Comparison of ENCODE assay signal across 13 cellular contexts in the genomic region with DNA sequence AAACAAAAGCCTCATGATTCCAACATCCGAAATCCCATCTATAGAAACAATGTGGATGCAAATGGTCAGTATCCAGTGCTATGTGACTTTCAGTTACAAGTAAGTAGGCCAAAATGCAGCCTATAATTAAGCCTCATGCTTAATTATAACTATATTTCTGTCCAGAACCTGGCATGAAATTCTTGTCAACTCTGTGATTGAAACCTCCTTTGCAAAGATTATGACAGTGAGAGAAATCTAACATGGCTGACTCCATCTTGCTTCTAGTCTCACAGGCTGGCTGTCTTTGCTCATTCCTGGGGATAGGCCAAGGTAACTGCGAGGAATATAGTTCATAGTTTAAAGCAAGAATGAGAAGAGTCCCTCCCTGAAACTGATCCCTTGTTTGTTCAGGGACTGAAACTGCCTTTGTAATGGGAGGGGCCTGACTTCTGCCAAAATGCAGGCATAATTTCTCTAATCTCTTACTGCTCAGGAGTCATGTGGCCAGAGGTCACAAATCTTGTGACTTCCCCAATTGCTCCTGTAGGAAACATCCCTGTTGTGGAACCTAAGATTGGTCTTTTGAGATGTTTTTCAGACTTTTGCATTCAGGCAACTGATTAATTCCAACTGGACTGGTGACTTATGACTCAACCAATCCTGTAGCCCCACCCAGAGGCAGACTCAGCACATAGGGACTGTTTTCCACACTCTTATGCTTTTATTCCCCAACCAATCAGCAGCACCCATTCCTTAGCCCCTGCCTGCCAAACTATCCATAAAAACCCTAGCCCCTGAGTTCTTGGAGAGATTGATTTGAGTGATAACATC.
DNase-seq lines count a peak whose midpoint lies in the region; ATAC-seq and TF ChIP-seq lines count a peak whose summit lies in the region.
"Had no signal": no experiment of that assay in that cellular context is flagged by ENCODE, and none has a peak within 500 bp of the region (broad histone marks: within the 10 kb centered on the region; RNA-seq: fewer than 3 reads in every experiment).

No MANE protein-coding gene starts in this region.

- 0 out of 3 replicates have a peak, but pooled peaks have one; percentile 51 for ATAC-seq in RWPE2 (ENCODE audit: low read depth)
- no peak for ATAC-seq in HG02938 (IDR thresholded peaks at IDR 0.05; ENCODE audit: unreplicated experiment)
- no peak for ATAC-seq in aorta (ENCODE audit: low FRiP score)
- ATAC-seq: stimulated activated naive CD8-positive, alpha-beta T cell treated with anti-CD3 and anti-CD28 coated beads, Interleukin-15, amount 100 ng/mL, for 72 hours had no signal

- TF ChIP-seq CTCF in RWPE2 (IDR thresholded peaks at IDR 0.05; ENCODE audit: poor library complexity, severe bottlenecking) (peak; percentile 24), fibroblast of mammary gland (conservative IDR thresholded peaks at IDR 0.05; ENCODE audit: control insufficient read depth, insufficient read depth, low read depth, low read length) (peak; percentile 38)

- no peak overlapping the region for H3K4me3 ChIP-seq in RWPE2 (ENCODE audit: severe bottlenecking)
- no peak overlapping the region for H3K4me3 ChIP-seq in fibroblast of mammary gland (ENCODE audit: control insufficient read depth, low read depth, low read length)
- H3K4me3 ChIP-seq in aorta (ENCODE audit: low read length in 2 of 2) = no peak overlapping the region
- H3K4me3 ChIP-seq: BLaER1 had no signal

- H3K27ac ChIP-seq in RWPE2 (ENCODE audit: poor library complexity, severe bottlenecking) (no peak overlapping the region), aorta (ENCODE audit: low read depth in 1 of 2, low read length in 2 of 2) (no peak overlapping the region)
- H3K27ac ChIP-seq: BLaER1 had no signal

- H3K36me3 ChIP-seq in RWPE2 (ENCODE audit: low read depth) = no peaks in the 10 kb centered on the region
- no peaks in the 10 kb centered on the region for H3K36me3 ChIP-seq in aorta (ENCODE audit: control insufficient read depth in 1 of 2, insufficient read depth in 2 of 2, low read length in 1 of 2)
- H3K36me3 ChIP-seq: BLaER1 had no signal

- H3K9me3 ChIP-seq in RWPE2 (ENCODE audit: severe bottlenecking) (no peaks in the 10 kb centered on the region), aorta (ENCODE audit: control insufficient read depth, low read length) (peaks cover 1% of the 10 kb centered on the region)

- peak; percentile 28 for DNase-seq in A172 (ENCODE audit: low spot score)
- DNase-seq in GM03348 (ENCODE audit: low spot score) = peak; percentile 29
- DNase-seq in RWPE2 (ENCODE audit: low spot score) = no peak
- DNase-seq in fibroblast of mammary gland (ENCODE audit: low read depth) = peak; percentile 83
- DNase-seq in aorta = no peak
- no peak for DNase-seq in GM19240 (ENCODE audit: insufficient read length, low spot score)
- no peak for DNase-seq in activated CD4-positive, alpha-beta T cell treated with anti-CD3 and anti-CD28 coated beads, Interleukin-2, amount 50 U/mL, for 1 hour
- DNase-seq: NCI-H1436; occipital lobe; stimulated activated CD4-positive, alpha-beta T cell treated with anti-CD3 and anti-CD28 coated beads, Interleukin-1b, Interleukin-23, amount 100 ng/mL, for 48 hours; stimulated activated naive CD8-positive, alpha-beta T cell treated with anti-CD3 and anti-CD28 coated beads, Interleukin-15, amount 100 ng/mL, for 72 hours had no signal

- intact Hi-C loops in aorta (cut with DNase I) = no loop called here

- whole genome bisulfite sequencing in aorta, 2 donors = 93 to 96% methylated on average over 2 of the region's 2 CpGs

- H3K4me1 ChIP-seq in RWPE2 (ENCODE audit: insufficient read depth, poor library complexity, severe bottlenecking) = no peaks in the 10 kb centered on the region
- no peaks in the 10 kb centered on the region for H3K4me1 ChIP-seq in aorta (ENCODE audit: control insufficient read depth in 1 of 2, insufficient read depth in 2 of 2, low read length in 2 of 2)
- H3K4me1 ChIP-seq: BLaER1 had no signal

- no peaks in the 10 kb centered on the region for H3K27me3 ChIP-seq in RWPE2 (ENCODE audit: insufficient read depth, poor library complexity, severe bottlenecking)
- no peaks in the 10 kb centered on the region for H3K27me3 ChIP-seq in aorta (ENCODE audit: control insufficient read depth in 1 of 2, insufficient read depth in 2 of 2, low read length in 1 of 2)
- H3K27me3 ChIP-seq: BLaER1 had no signal

Comparison
In these comparisons a context has a peak if more than half of its experiments do, and no peak if none do; other contexts are left out.
1. DNase-seq: peak in A172 (single experiment), GM03348 (single experiment) and fibroblast of mammary gland (single experiment); none in RWPE2 (single experiment), aorta (0 of 2), GM19240 (single experiment) and activated CD4-positive, alpha-beta T cell treated with anti-CD3 and anti-CD28 coated beads, Interleukin-2, amount 50 U/mL, for 1 hour (single experiment).